Comparison of ENCODE assay signal across 8 cellular contexts in genomic region chr19:10104665-10105221, GRCh38. TPM values are rescaled to one million over a fixed set of nuclear protein-coding genes. Genes with fewer than 3 reads are reported as not detected.
DNase-seq lines count a peak whose midpoint lies in the region; ATAC-seq and TF ChIP-seq lines count a peak whose summit lies in the region.

No MANE protein-coding gene starts in this region.

- no peak for TF ChIP-seq CTCF in lower leg skin (IDR thresholded peaks at IDR 0.05)

- peaks cover 50% of the 10 kb centered on the region for H3K4me1 Mint-ChIP-seq in activated naive CD8-positive, alpha-beta T cell (ENCODE audit: low read depth)

- peaks cover 5% of the 10 kb centered on the region for H3K36me3 Mint-ChIP-seq in activated naive CD8-positive, alpha-beta T cell

- no peak overlapping the region for H3K4me3 ChIP-seq in lower leg skin (ENCODE audit: low read depth, poor library complexity, severe bottlenecking)

- DNase-seq in CMK (ENCODE audit: low read depth): peak; percentile 95
- peak; percentile 99 for DNase-seq in OCI-M2 (lab: John Stamatoyannopoulos, UW; ENCODE audit: unreplicated experiment)
- DNase-seq in stimulated activated CD4-positive, alpha-beta T cell treated with anti-CD3 and anti-CD28 coated beads, Interleukin-2, amount 100 ng/mL, for 48 hours: peak; percentile 63 to 65
- DNase-seq in H4 (ENCODE audit: low spot score): no peak
- no peak for DNase-seq in lower leg skin (ENCODE audit: low spot score in 2 of 2)
- no peak for DNase-seq in NCI-H2171 treated with DMSO at 0.1 percent for 48 hours (lab: John Stamatoyannopoulos, UW)

- H3K27me3 Mint-ChIP-seq in activated naive CD8-positive, alpha-beta T cell: no peaks in the 10 kb centered on the region

- H3K27ac Mint-ChIP-seq in activated naive CD8-positive, alpha-beta T cell: peak overlapping the region; percentile 100

- peak overlapping the region; percentile 95 for H3K4me3 Mint-ChIP-seq in activated naive CD8-positive, alpha-beta T cell

- ATAC-seq in GM21528 (IDR thresholded peaks at IDR 0.05; ENCODE audit: low FRiP score, unreplicated experiment): peak; percentile 45

- TF ChIP-seq POLR2A in lower leg skin (IDR thresholded peaks at IDR 0.05): no peak

- H3K9me3 Mint-ChIP-seq in activated naive CD8-positive, alpha-beta T cell (ENCODE audit: low read depth): no peaks in the 10 kb centered on the region

- intact Hi-C loops in lower leg skin (cut with DNase I; ENCODE audit: low total_unique reads): no loop called here

- WGBS in lower leg skin, 2 donors: 68 to 70% methylated on average over 13 of the region's 13 CpGs

RNA-seq across cellular contexts. Expression of gene PPAN, which starts 1.4 kb away (rescaled TPM):
- total RNA-seq in H4 (2014; rRNA removed; shearing (Covaris generic)): 20.1 and 26.1 TPM in 2 replicates
- 10 to 100 TPM; 38.7 to 61.3 (median 52.9) TPM for total RNA-seq in lower leg skin

RNA-seq across cellular contexts. Expression of gene ANGPTL6, which starts 2.3 kb away (rescaled TPM):
- total RNA-seq in H4 (2014; rRNA removed; shearing (Covaris generic)): 0.27 TPM in 1 of 2 replicates, not detected in the other
- total RNA-seq in lower leg skin: 1 to 10 TPM in 1 of 4 donors, under 1 TPM in 2, not detected in 1; 0.21 to 1.8 (median 0.68) TPM

RNA-seq across cellular contexts. Expression of gene P2RY11, which starts 6.8 kb away (rescaled TPM):
- 0.79 and 0.92 TPM in 2 replicates for total RNA-seq in H4 (2014; rRNA removed; shearing (Covaris generic))
- 10 to 100 TPM; 19.0 to 26.3 (median 22.5) TPM for total RNA-seq in lower leg skin

RNA-seq across cellular contexts. Expression of gene EIF3G, which starts 15.0 kb away (rescaled TPM):
- 299 and 319 TPM in 2 replicates for total RNA-seq in H4 (2014; rRNA removed; shearing (Covaris generic))
- total RNA-seq in lower leg skin: 100 to 1,000 TPM; 292 to 348 (median 320) TPM

RNA-seq across cellular contexts. Expression of gene SHFL, which starts 18.6 kb away (rescaled TPM):
- 20.7 and 25.6 TPM in 2 replicates for total RNA-seq in H4 (2014; rRNA removed; shearing (Covaris generic))
- total RNA-seq in lower leg skin: 10 to 100 TPM; 17.0 to 24.6 (median 23.3) TPM

Comparison
In these comparisons a context has a peak if more than half of its experiments do, and no peak if none do; other contexts are left out.
1. DNase-seq: peak in CMK (single experiment), OCI-M2 (single experiment) and stimulated activated CD4-positive, alpha-beta T cell treated with anti-CD3 and anti-CD28 coated beads, Interleukin-2, amount 100 ng/mL, for 48 hours (2 of 2); none in H4 (single experiment), lower leg skin (0 of 2) and NCI-H2171 treated with DMSO at 0.1 percent for 48 hours (single experiment).
2. RNA of gene P2RY11, which starts 6.8 kb away (total RNA-seq): 19.0 to 26.3 TPM in lower leg skin; 0.79 to 0.92 TPM in H4; every median in the first group is over 10 times any median in the second.